In the genomic region with DNA sequence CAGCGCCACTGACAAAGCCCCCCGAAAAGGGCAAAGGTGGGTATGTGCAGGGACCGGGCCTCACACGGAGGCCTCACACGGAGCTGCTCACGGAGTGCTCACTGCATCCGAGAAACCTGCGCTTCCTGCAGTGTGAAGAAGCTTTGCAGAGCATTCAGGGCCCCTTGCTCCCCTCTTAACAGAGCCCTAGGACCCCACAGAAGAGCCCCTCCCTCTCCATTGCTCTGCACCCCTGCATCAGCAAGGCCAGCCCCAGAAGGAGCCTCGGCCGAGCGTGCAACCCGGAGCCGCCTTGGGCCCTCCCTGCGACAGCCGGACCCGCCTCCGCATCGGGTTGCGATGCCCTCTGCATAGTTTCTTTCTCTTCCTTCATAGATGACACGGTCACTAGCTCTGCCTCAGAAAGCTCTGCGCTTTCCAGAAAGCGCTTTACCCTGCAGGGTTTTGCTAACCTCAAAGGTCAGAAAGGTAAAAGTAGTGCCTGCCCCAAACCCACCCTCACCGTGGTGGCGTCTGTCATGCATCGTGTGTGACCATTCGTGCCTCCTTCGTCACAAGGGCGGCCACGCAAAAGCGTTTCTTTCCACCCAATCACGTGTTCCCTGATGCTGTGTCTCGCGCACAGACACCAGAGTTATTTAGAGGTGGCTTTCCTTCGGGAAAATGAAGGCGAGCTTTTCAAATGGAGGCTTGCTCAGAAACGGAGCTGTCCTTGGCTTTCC, we compare ENCODE assay signal across 15 cellular contexts. TPM values are rescaled to one million over a fixed set of nuclear protein-coding genes. Genes with fewer than 3 reads are reported as not detected.
"Had no signal": no experiment of that assay in that cellular context is flagged by ENCODE, and none has a peak within 500 bp of the region (broad histone marks: within the 10 kb centered on the region; RNA-seq: fewer than 3 reads in every experiment).

No MANE protein-coding gene starts in this region.

- H3K9me3 ChIP-seq: right lobe of liver had no signal

- DNase-seq: activated B cell treated with CpG ODN at 0.5 μM for 24 hours; activated CD4-positive, alpha-beta T cell treated with anti-CD3 and anti-CD28 coated beads for 48 hours; activated naive CD8-positive, alpha-beta T cell treated with anti-CD3 and anti-CD28 coated beads for 36 hours; amygdala; effector CD8-positive, alpha-beta T cell; foreskin fibroblast; mesenchymal stem cell; nucleus accumbens; right lobe of liver; stimulated activated CD4-positive, alpha-beta T cell treated with anti-CD3 and anti-CD28 coated beads, Interleukin-1b, Interleukin-23, amount 100 ng/mL, for 48 hours; stimulated activated naive CD8-positive, alpha-beta T cell treated with anti-CD3 and anti-CD28 coated beads, Interleukin-15, amount 100 ng/mL, for 72 hours; T-helper 17 cell had no signal

- H3K4me3 ChIP-seq: right lobe of liver had no signal

- ATAC-seq: left lobe of liver; natural killer cell treated with Interleukin-12 subunit alpha and Interleukin-12 subunit beta and Interleukin-15 and Interleukin-18, amount 100 ng/mL, for 72 hours; right lobe of liver; stimulated activated naive CD8-positive, alpha-beta T cell treated with anti-CD3 and anti-CD28 coated beads, Interleukin-15, amount 100 ng/mL, for 72 hours; T-helper 17 cell had no signal

- H3K27me3 ChIP-seq: right lobe of liver had no signal

- H3K4me1 ChIP-seq: right lobe of liver had no signal

- H3K27ac ChIP-seq: right lobe of liver had no signal

RNA-seq across cellular contexts. Expression of gene F7, which starts 15.7 kb away (rescaled TPM):
- total RNA-seq: activated B cell treated with CpG ODN at 0.5 μM for 24 hours; activated T-helper 1 cell treated with anti-CD3 and anti-CD28 coated beads, Interleukin-12 subunit alpha, Interleukin-12 subunit beta, Interleukin-2, Interleukin-4 antibody, amounts not matched to agents 30 ng/mL and 10 ng/mL and 1 ng/mL, durations not matched to agents 14 hours and 24 hours and 36 hours; natural killer cell treated with Interleukin-12 subunit alpha and Interleukin-12 subunit beta and Interleukin-15 and Interleukin-18, amount 100 ng/mL, for 72 hours; T-helper 17 cell had no signal

RNA-seq across cellular contexts. Expression of gene F10, which starts 32.7 kb away (rescaled TPM):
- total RNA-seq: activated B cell treated with CpG ODN at 0.5 μM for 24 hours; activated naive CD8-positive, alpha-beta T cell treated with anti-CD3 and anti-CD28 coated beads for 36 hours; activated T-helper 1 cell treated with anti-CD3 and anti-CD28 coated beads, Interleukin-12 subunit alpha, Interleukin-12 subunit beta, Interleukin-2, Interleukin-4 antibody, amounts not matched to agents 30 ng/mL and 10 ng/mL and 1 ng/mL, durations not matched to agents 14 hours and 24 hours and 36 hours; natural killer cell treated with Interleukin-12 subunit alpha and Interleukin-12 subunit beta and Interleukin-15 and Interleukin-18, amount 100 ng/mL, for 72 hours; T-helper 17 cell had no signal
